Comparison of ENCODE assay signal across 19 cellular contexts in the genomic region with DNA sequence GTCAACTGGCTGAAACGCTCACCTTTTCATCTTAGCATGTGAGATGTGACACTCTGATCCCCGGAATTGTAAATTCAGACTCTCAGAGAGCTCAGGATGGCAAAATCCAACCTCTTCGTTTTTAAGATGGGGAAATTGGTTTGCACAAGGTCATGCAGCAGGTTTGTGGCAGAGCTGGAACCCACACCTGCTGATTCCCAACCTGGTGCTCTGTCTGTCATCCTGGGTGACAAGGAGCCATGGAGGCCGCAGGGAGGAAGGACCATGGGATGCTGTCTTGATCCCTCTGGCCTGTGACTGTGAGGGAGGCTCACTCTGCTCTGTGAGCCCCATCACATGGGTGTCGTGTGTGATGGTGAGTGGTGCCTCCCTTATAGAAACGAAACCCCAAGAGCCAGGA.
"Had no signal": no experiment of that assay in that cellular context is flagged by ENCODE, and none has a peak within 500 bp of the region (broad histone marks: within the 10 kb centered on the region; RNA-seq: fewer than 3 reads in every experiment).

No MANE protein-coding gene starts in this region.

- H3K4me3 ChIP-seq: K562, SJSA1, SK-N-MC had no signal

- H3K9me3 ChIP-seq: SJSA1 had no signal

- H3K27ac ChIP-seq: HL-60, KMS-11, SJSA1, SK-N-MC had no signal

- H3K4me1 ChIP-seq: SJSA1 had no signal

- H3K36me3 ChIP-seq: SJSA1 had no signal

- DNase-seq: Kasumi-1, MM.1S, NCI-H1092 treated with DMSO at 0.1 percent for 48 hours, NCI-H1436, NCI-H187, NCI-H2029, NCI-H2107, NCI-H2227 treated with DMSO at 0.1 percent for 48 hours, NCI-H524, NCI-H69, NCI-H774, Right ventricle myocardium superior, RPMI8226, SIG-M5 had no signal

- ATAC-seq: K562 had no signal
